2 cellular contexts compared by ENCODE assay signal in genomic region chr19:10105241-10106099, GRCh38.
TF ChIP-seq lines count a peak whose summit lies in the region.

No MANE protein-coding gene starts in this region.

TF ChIP-seq in SK-N-SH, 30 proteins besides CTCF, POLR2A, EP300 and RAD21 (continued from another document):
- TF ChIP-seq, protein P1, sequence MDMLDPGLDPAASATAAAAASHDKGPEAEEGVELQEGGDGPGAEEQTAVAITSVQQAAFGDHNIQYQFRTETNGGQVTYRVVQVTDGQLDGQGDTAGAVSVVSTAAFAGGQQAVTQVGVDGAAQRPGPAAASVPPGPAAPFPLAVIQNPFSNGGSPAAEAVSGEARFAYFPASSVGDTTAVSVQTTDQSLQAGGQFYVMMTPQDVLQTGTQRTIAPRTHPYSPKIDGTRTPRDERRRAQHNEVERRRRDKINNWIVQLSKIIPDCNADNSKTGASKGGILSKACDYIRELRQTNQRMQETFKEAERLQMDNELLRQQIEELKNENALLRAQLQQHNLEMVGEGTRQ (IDR thresholded peaks at IDR 0.05; ENCODE audit: borderline replicate concordance, low read depth, low read length): no peak
- TF ChIP-seq MXI1 (IDR thresholded peaks at IDR 0.05; ENCODE audit: low read depth, low read length) (no peak), REST (IDR thresholded peaks at IDR 0.05; ENCODE audit: low read depth, low read length) (no peak), ELF1 (IDR thresholded peaks at IDR 0.05) (no peak), RCOR1 (IDR thresholded peaks at IDR 0.05; ENCODE audit: low read length) (no peak), USF1 (IDR thresholded peaks at IDR 0.05; ENCODE audit: borderline replicate concordance, low read depth) (no peak)
- TF ChIP-seq, protein P2, sequence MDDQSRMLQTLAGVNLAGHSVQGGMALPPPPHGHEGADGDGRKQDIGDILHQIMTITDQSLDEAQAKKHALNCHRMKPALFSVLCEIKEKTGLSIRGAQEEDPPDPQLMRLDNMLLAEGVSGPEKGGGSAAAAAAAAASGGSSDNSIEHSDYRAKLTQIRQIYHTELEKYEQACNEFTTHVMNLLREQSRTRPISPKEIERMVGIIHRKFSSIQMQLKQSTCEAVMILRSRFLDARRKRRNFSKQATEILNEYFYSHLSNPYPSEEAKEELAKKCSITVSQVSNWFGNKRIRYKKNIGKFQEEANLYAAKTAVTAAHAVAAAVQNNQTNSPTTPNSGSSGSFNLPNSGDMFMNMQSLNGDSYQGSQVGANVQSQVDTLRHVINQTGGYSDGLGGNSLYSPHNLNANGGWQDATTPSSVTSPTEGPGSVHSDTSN (IDR thresholded peaks at IDR 0.05): no peak

TF ChIP-seq in SK-N-SH treated with all-trans-retinoic acid at 6 μM for 48 hours, 23 proteins besides CTCF, POLR2A, EP300 and RAD21 (continued from another document):
- no peak for TF ChIP-seq CSRNP3 (CRISPR knock-in tag; IDR thresholded peaks at IDR 0.05)
